ENCODE assay signal across 1 cellular context in genomic region chr6:121333694-121334093, GRCh38.
A peak's percentile ranks its signal among the peaks of the same experiment; 100 is the strongest.
TF ChIP-seq lines count a peak whose summit lies in the region.
"Not testable (repeated sequence)": the region's sequence is repeated elsewhere in the genome, so short reads cannot be mapped to it uniquely, and the experiment has no call there.

No MANE protein-coding gene starts in this region.

TF ChIP-seq in K562, 482 proteins besides CTCF, POLR2A, EP300 and RAD21 (continued from another document):
- TF ChIP-seq GTF3C2 (IDR thresholded peaks at IDR 0.05; ENCODE audit: borderline replicate concordance, extremely low read depth, insufficient read length) (peak; percentile 62), TOE1 (IDR thresholded peaks at IDR 0.05; ENCODE audit: borderline replicate concordance) (0 out of 2 replicates have a peak, but pooled peaks have one; percentile 21)
- not testable (repeated sequence) for TF ChIP-seq TOE1 (CRISPR knock-in tag; IDR thresholded peaks at IDR 0.05; ENCODE audit: borderline replicate concordance, low read depth)
